Comparison of ENCODE assay signal across 8 cellular contexts in genomic region chr16:30997887-30998711, GRCh38. TPM values are rescaled to one million over a fixed set of nuclear protein-coding genes. Genes with fewer than 3 reads are reported as not detected.
A peak's percentile ranks its signal among the peaks of the same experiment; 100 is the strongest.
DNase-seq lines count a peak whose midpoint lies in the region; ATAC-seq lines count a peak whose summit lies in the region.

No MANE protein-coding gene starts in this region.

- DNase-seq in AG08396 (ENCODE audit: low spot score), result peak; percentile 93
- DNase-seq in M059J (ENCODE audit: low read depth), result peak; percentile 96
- DNase-seq in dedifferentiated amniotic fluid mesenchymal stem cell (ENCODE audit: extremely low spot score), result peak; percentile 84
- no peak for DNase-seq in NCI-H2029 treated with DMSO at 0.1 percent for 48 hours (lab: John Stamatoyannopoulos, UW)
- DNase-seq in GM19240 (ENCODE audit: insufficient read length, low spot score), result no peak

- H3K4me3 ChIP-seq in mucosa of stomach (ENCODE audit: low read length), result no peak overlapping the region

- peaks cover 17% of the 10 kb centered on the region for H3K4me1 ChIP-seq in mucosa of stomach (ENCODE audit: control insufficient read depth, insufficient read depth, low read length)

- H3K9me3 ChIP-seq in mucosa of stomach (ENCODE audit: control insufficient read depth, low read length), result no peaks in the 10 kb centered on the region

- H3K27me3 ChIP-seq in mucosa of stomach (ENCODE audit: control insufficient read depth, insufficient read depth, low read length), result peaks cover 34% of the 10 kb centered on the region

- no peaks in the 10 kb centered on the region for H3K36me3 ChIP-seq in mucosa of stomach (ENCODE audit: control insufficient read depth, insufficient read depth, low read length)

- peak overlapping the region; percentile 55 for H3K9ac ChIP-seq in mucosa of stomach (ENCODE audit: low read length)

- no peak for ATAC-seq in GM18511 (IDR thresholded peaks at IDR 0.05; ENCODE audit: unreplicated experiment)
- ATAC-seq in HG02798 (IDR thresholded peaks at IDR 0.05; ENCODE audit: poor library complexity, unreplicated experiment), result no peak

RNA-seq across cellular contexts. Expression of gene STX1B, which starts 12.3 kb away (rescaled TPM):
- 0.20 and 0.37 TPM in 2 replicates for total RNA-seq in M059J (2014; rRNA removed; shearing (Covaris generic))

RNA-seq across cellular contexts. Expression of gene HSD3B7, which starts 13.1 kb away (rescaled TPM):
- 7.0 and 8.2 TPM in 2 replicates for total RNA-seq in M059J (2014; rRNA removed; shearing (Covaris generic))

RNA-seq across cellular contexts. Expression of gene STX4, which starts 35.3 kb away (rescaled TPM):
- total RNA-seq in M059J (2014; rRNA removed; shearing (Covaris generic)), result 11.7 and 26.7 TPM in 2 replicates

RNA-seq across cellular contexts. Expression of gene SETD1A, which starts 40.5 kb away (rescaled TPM):
- total RNA-seq in M059J (2014; rRNA removed; shearing (Covaris generic)), result 1.4 and 3.9 TPM in 2 replicates

RNA-seq across cellular contexts. Expression of gene ORAI3, which starts 49.2 kb away (rescaled TPM):
- total RNA-seq in M059J (2014; rRNA removed; shearing (Covaris generic)), result 46.0 and 58.5 TPM in 2 replicates

Comparison
In these comparisons a context has a peak if more than half of its experiments do, and no peak if none do; other contexts are left out.
1. DNase-seq: peak in AG08396 (single experiment), M059J (single experiment) and dedifferentiated amniotic fluid mesenchymal stem cell (single experiment); none in NCI-H2029 treated with DMSO at 0.1 percent for 48 hours (single experiment) and GM19240 (single experiment).